8 cellular contexts compared by ENCODE assay signal in the genomic region with DNA sequence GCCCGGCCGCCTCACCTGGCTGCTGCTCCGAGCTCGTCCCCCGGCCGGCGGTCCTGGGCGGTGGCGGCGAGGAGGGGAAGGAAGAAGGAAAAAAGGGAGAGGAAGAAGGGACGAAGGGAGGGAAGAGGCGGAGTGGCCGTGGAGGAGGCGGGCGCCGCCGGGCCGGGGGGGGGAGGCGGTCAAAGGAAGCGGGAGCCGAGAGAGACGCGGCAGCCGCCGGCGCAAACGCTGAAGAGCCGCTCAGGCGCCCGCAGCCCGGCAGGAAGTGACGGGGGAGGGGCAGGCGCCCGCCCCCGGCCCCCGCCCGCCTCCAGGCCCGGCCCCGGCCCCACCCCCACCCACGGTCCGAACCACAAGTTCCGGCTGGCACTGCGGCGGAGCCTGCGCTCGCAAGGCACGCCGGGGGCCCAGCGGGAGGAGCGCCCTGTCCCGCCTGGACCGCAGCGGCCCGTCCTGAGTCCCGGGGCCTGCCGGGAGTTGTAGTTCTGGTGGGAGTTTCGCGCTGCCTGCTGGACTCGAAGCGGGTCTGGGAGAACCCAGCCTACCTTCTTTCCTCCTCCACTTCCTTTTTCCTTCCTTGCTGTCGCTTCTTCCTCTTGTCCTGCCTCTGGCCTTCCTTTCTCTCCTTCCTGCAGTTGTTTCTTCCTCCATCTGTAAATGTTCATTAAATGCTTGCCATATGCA. TPM values are rescaled to one million over a fixed set of nuclear protein-coding genes. Genes with fewer than 3 reads are reported as not detected.
DNase-seq lines count a peak whose midpoint lies in the region; ATAC-seq, FAIRE-seq and TF ChIP-seq lines count a peak whose summit lies in the region.

Gene STAU1, minus strand, starts transcription at position 234 of the 684 bp plus-strand sequence. CDS start 22,133 bp downstream, outside the sequence.

- H3K27ac ChIP-seq in cardiac muscle cell (peak within 1 kb of the TSS; percentile 95), parathyroid adenoma (peak within 1 kb of the TSS; percentile 76), tibial artery (peak within 1 kb of the TSS; percentile 91 to 93)

- no peak for TF ChIP-seq CTCF in cardiac muscle cell (IDR thresholded peaks at IDR 0.05; ENCODE audit: low read depth, low read length)
- TF ChIP-seq CTCF in parathyroid adenoma (IDR thresholded peaks at IDR 0.05): no peak
- no peak for TF ChIP-seq CTCF in tibial artery (IDR thresholded peaks at IDR 0.05)

- H3K4me3 ChIP-seq in adipocyte (ENCODE audit: low read length) (peak within 1 kb of the TSS; percentile 93), cardiac muscle cell (peak within 1 kb of the TSS; percentile 96), parathyroid adenoma (ENCODE audit: low read depth, low read length) (peak within 1 kb of the TSS; percentile 69), tibial artery (peak within 1 kb of the TSS; percentile 95)

- FAIRE-seq in GM12891 (lab: Jason Lieb, UNC): peak; percentile 95

- no peaks in the 10 kb centered on the region for H3K9me3 ChIP-seq in adipocyte (ENCODE audit: control insufficient read depth, low read length)
- no peaks in the 10 kb centered on the region for H3K9me3 ChIP-seq in cardiac muscle cell (ENCODE audit: low read depth)
- H3K9me3 ChIP-seq in parathyroid adenoma (ENCODE audit: control insufficient read depth, low read length): no peaks in the 10 kb centered on the region
- no peaks in the 10 kb centered on the region for H3K9me3 ChIP-seq in tibial artery

- peak within 1 kb of the TSS; percentile 85 for H3K9ac ChIP-seq in adipocyte (ENCODE audit: low read length)
- H3K9ac ChIP-seq in parathyroid adenoma: peak within 1 kb of the TSS; percentile 32

- H3K36me3 ChIP-seq in adipocyte (ENCODE audit: control insufficient read depth, insufficient read depth, low read length, severe bottlenecking) (no peaks in the 10 kb centered on the region), cardiac muscle cell (no peaks in the 10 kb centered on the region), parathyroid adenoma (ENCODE audit: control insufficient read depth, insufficient read depth, low read length) (no peaks in the 10 kb centered on the region), tibial artery (no peaks in the 10 kb centered on the region)

- peak; percentile 95 for ATAC-seq in HG02798 (IDR thresholded peaks at IDR 0.05; ENCODE audit: poor library complexity, unreplicated experiment)

- peak within 1 kb of the TSS; percentile 88 for H2AFZ ChIP-seq in parathyroid adenoma

- H3K4me1 ChIP-seq in adipocyte (ENCODE audit: control insufficient read depth, insufficient read depth, low read length) (peaks cover 29% of the 10 kb centered on the region), cardiac muscle cell (ENCODE audit: low read depth) (peaks cover 8% of the 10 kb centered on the region), parathyroid adenoma (peaks cover 7% of the 10 kb centered on the region), tibial artery (peaks cover 0 to 27% (median 10%) of the 10 kb centered on the region in 4 donors)

- intact Hi-C loops in tibial artery (cut with DNase I; ENCODE audit: low total_unique reads): loop anchor here (5.0 kb wide), 1 partner anchor 1324 kb away; the partner anchor contains the start of gene PTPN1

- TF ChIP-seq POLR2A in GM12891 (IDR thresholded peaks at IDR 0.05; ENCODE audit: low read depth, low read length): 0 out of 2 replicates have a peak, but pooled peaks have one; percentile 26

- peak within 1 kb of the TSS; percentile 79 for H3K4me2 ChIP-seq in parathyroid adenoma (ENCODE audit: low read length)

- peaks cover 38% of the 10 kb centered on the region for H3K79me2 ChIP-seq in parathyroid adenoma

- DNase-seq in GM12891 (ENCODE audit: insufficient read length, low spot score): peak; percentile 96
- peak; percentile 68 for DNase-seq in NCI-H1436 treated with DMSO at 0.1 percent for 48 hours (lab: John Stamatoyannopoulos, UW)
- DNase-seq in T follicular helper cell (ENCODE audit: low read depth): peak; percentile 92
- peak; percentile 99 for DNase-seq in adipocyte (ENCODE audit: low read depth)
- DNase-seq in cardiac muscle cell (ENCODE audit: low read depth in 1 of 2, low spot score in 1 of 2): peak; percentile 97 to 99
- DNase-seq in tibial artery: peak; percentile 93 to 97

- H3K27me3 ChIP-seq in adipocyte (replicated peaks; ENCODE audit: control insufficient read depth, insufficient read depth, low read length) (no peaks in the 10 kb centered on the region), cardiac muscle cell (no peaks in the 10 kb centered on the region), parathyroid adenoma (ENCODE audit: control insufficient read depth, insufficient read depth, low read length) (no peaks in the 10 kb centered on the region), tibial artery (no peaks in the 10 kb centered on the region)

TF ChIP-seq in GM12891, 5 proteins besides CTCF, POLR2A, EP300 and RAD21:
- TF ChIP-seq SPI1 (IDR thresholded peaks at IDR 0.05; ENCODE audit: low read depth, low read length) (peak; percentile 36; the same call in 1 of the 2 replicates), POLR2AphosphoS5 (IDR thresholded peaks at IDR 0.05; ENCODE audit: low read depth, low read length) (0 out of 2 replicates have a peak, but pooled peaks have one; percentile 44), POU2F2 (IDR thresholded peaks at IDR 0.05; ENCODE audit: low read depth, low read length) (no peak), TAF1 (IDR thresholded peaks at IDR 0.05; ENCODE audit: low read depth, low read length) (peak; percentile 54; the same call in 1 of the 2 replicates), PAX5 (IDR thresholded peaks at IDR 0.05; ENCODE audit: insufficient read depth, low read length, severe bottlenecking) (peak; percentile 8)

RNA-seq across cellular contexts. Expression of gene STAU1, which starts in this region (rescaled TPM):
- 35.3 TPM for polyA plus RNA-seq in GM12891 (2012; ENCODE audit: low read depth, missing spikeins)
- total RNA-seq in cardiac muscle cell: 54.4 and 70.1 TPM in 2 replicates
- 62.6 and 77.1 TPM in 2 replicates for polyA plus RNA-seq in cardiac muscle cell

Comparison
In these comparisons a context has a peak if more than half of its experiments do, and no peak if none do; other contexts are left out.
1. Peak in every context shown above with its lines: DNase-seq, ATAC-seq, H3K4me3 ChIP-seq and H3K27ac ChIP-seq.